In the genomic region with DNA sequence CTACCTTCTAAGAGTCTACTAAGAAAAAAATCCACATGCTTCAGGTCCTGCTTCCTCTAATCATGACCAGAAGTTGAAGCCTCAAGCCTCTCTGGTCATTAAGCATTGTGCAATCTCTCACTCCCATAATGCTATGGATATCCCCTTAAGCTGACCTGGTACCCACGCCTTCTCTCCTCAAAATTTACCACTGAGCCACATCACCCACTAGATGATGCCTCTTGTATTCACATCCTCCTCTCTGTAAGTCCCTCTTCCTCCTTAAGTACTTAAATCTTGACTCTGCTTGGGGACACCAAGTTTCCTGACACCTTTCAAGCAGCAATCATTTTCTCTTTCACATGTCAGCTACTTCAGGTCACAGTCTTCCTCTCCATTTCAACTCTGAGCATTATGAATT, we compare ENCODE assay signal across 11 cellular contexts. TPM values are rescaled to one million over a fixed set of nuclear protein-coding genes. Genes with fewer than 3 reads are reported as not detected.
A peak's percentile ranks its signal among the peaks of the same experiment; 100 is the strongest.
DNase-seq lines count a peak whose midpoint lies in the region; ATAC-seq and TF ChIP-seq lines count a peak whose summit lies in the region.
"Had no signal": no experiment of that assay in that cellular context is flagged by ENCODE, and none has a peak within 500 bp of the region (broad histone marks: within the 10 kb centered on the region; RNA-seq: fewer than 3 reads in every experiment).

No MANE protein-coding gene starts in this region.

- DNase-seq in effector memory CD8-positive, alpha-beta T cell, result no peak
- no peak for DNase-seq in NCI-H146 (lab: John Stamatoyannopoulos, UW)
- DNase-seq in stimulated activated CD4-positive, alpha-beta T cell treated with anti-CD3 and anti-CD28 coated beads, Interleukin-2, amount 100 ng/mL, for 48 hours, result no peak
- no peak for DNase-seq in foreskin fibroblast
- no peak for DNase-seq in MG63
- DNase-seq: activated B cell treated with CpG ODN at 0.5 μM for 24 hours; effector CD4-positive, alpha-beta T cell had no signal

- no peak for TF ChIP-seq CTCF in foreskin fibroblast (IDR thresholded peaks at IDR 0.05; ENCODE audit: low read depth, low read length)

- no peaks in the 10 kb centered on the region for H3K27me3 ChIP-seq in MG63

- no peaks in the 10 kb centered on the region for H3K9me3 ChIP-seq in MG63

- H3K27me3 Mint-ChIP-seq in effector memory CD8-positive, alpha-beta T cell, result no peaks in the 10 kb centered on the region
- H3K27me3 Mint-ChIP-seq: activated B cell treated with CpG ODN at 0.5 μM for 24 hours; activated naive CD8-positive, alpha-beta T cell had no signal

- no peak overlapping the region for H3K27ac Mint-ChIP-seq in effector memory CD8-positive, alpha-beta T cell
- H3K27ac Mint-ChIP-seq: activated B cell treated with CpG ODN at 0.5 μM for 24 hours; activated naive CD8-positive, alpha-beta T cell had no signal

- H3K4me3 ChIP-seq in foreskin fibroblast (ENCODE audit: low read depth in 1 of 2, low read length in 2 of 2) (no peak overlapping the region), MG63 (no peak overlapping the region)

- peaks cover 5 to 15% of the 10 kb centered on the region in 2 donors for H3K4me1 Mint-ChIP-seq in effector memory CD8-positive, alpha-beta T cell (ENCODE audit: low read depth in 2 of 2)

- no peaks in the 10 kb centered on the region for H3K36me3 Mint-ChIP-seq in effector memory CD8-positive, alpha-beta T cell (ENCODE audit: insufficient read depth)
- H3K36me3 Mint-ChIP-seq: activated naive CD8-positive, alpha-beta T cell had no signal

- H3K36me3 ChIP-seq in MG63, result no peaks in the 10 kb centered on the region

- ATAC-seq in GM18873 (IDR thresholded peaks at IDR 0.05; ENCODE audit: low FRiP score, unreplicated experiment) (peak; percentile 67), GM21576 (IDR thresholded peaks at IDR 0.05; ENCODE audit: unreplicated experiment) (peak; percentile 92), HG03175 (IDR thresholded peaks at IDR 0.05; ENCODE audit: unreplicated experiment) (peak; percentile 84)
- ATAC-seq in effector memory CD8-positive, alpha-beta T cell (replicated peaks), result peak; percentile 44

- no peaks in the 10 kb centered on the region for H3K9me3 Mint-ChIP-seq in effector memory CD8-positive, alpha-beta T cell
- H3K9me3 Mint-ChIP-seq: activated B cell treated with CpG ODN at 0.5 μM for 24 hours had no signal

- H3K4me3 Mint-ChIP-seq in effector memory CD8-positive, alpha-beta T cell, result no peak overlapping the region
- H3K4me3 Mint-ChIP-seq: activated B cell treated with CpG ODN at 0.5 μM for 24 hours; activated naive CD8-positive, alpha-beta T cell had no signal

RNA-seq across cellular contexts. Expression of gene GALNT4, which starts 9.8 kb away (rescaled TPM):
- total RNA-seq in MG63 (2014; rRNA removed; shearing (Covaris generic); ENCODE audit: low replicate concordance), result 3.5 and 5.3 TPM in 2 replicates

RNA-seq across cellular contexts. Expression of gene POC1B, which starts 11.1 kb away (rescaled TPM):
- total RNA-seq in MG63 (2014; rRNA removed; shearing (Covaris generic); ENCODE audit: low replicate concordance), result 6.9 and 11.8 TPM in 2 replicates
